In genomic region chr1:109866071-109866470, GRCh38 we compare ENCODE assay signal across 27 cellular contexts. TPM values are rescaled to one million over a fixed set of nuclear protein-coding genes. Genes with fewer than 3 reads are reported as not detected.
A peak's percentile ranks its signal among the peaks of the same experiment; 100 is the strongest.
DNase-seq lines count a peak whose midpoint lies in the region; ATAC-seq, FAIRE-seq and TF ChIP-seq lines count a peak whose summit lies in the region.
"Had no signal": no experiment of that assay in that cellular context is flagged by ENCODE, and none has a peak within 500 bp of the region (broad histone marks: within the 10 kb centered on the region; RNA-seq: fewer than 3 reads in every experiment).

No MANE protein-coding gene starts in this region.

- peak; percentile 38 for ATAC-seq in activated T-helper 17 cell treated with anti-CD3 and anti-CD28 coated beads, Interleukin-2, amount 50 U/mL, for 72 hours (replicated peaks)
- ATAC-seq: GM12878 had no signal

- TF ChIP-seq CTCF in osteoblast (IDR thresholded peaks at IDR 0.05; ENCODE audit: extremely low read depth, low read depth, low read length) = no peak

- FAIRE-seq in urothelium cell line (lab: Jason Lieb, UNC) = peak; percentile 13
- FAIRE-seq: A204.1, GM12878, GM12892, GM18507 had no signal

- no peak overlapping the region for H3K9ac ChIP-seq in GM23248
- H3K9ac ChIP-seq: BLaER1 had no signal

- no peak overlapping the region for H3K4me2 ChIP-seq in GM23248 (ENCODE audit: unreplicated experiment)
- H3K4me2 ChIP-seq in osteoblast (ENCODE audit: insufficient read depth, low read length) = no peak overlapping the region
- H3K4me2 ChIP-seq: BLaER1 had no signal

- no peak overlapping the region for H3K27ac Mint-ChIP-seq in activated T-helper 17 cell treated with anti-CD3 and anti-CD28 coated beads, Interleukin-2, amount 50 U/mL, for 72 hours
- H3K27ac Mint-ChIP-seq: CD14-positive monocyte; CD4-positive, CD25-positive, alpha-beta regulatory T cell had no signal

- 100% methylated on average over 2 of the region's 2 CpGs for WGBS in GM23248 (ENCODE audit: low coverage in 1 of 2, low lambda C conversion rate in 2 of 2, missing lambda C conversion rate in 2 of 2), 2 experiments

- peaks cover 8% of the 10 kb centered on the region for H3K9me3 Mint-ChIP-seq in activated T-helper 17 cell treated with anti-CD3 and anti-CD28 coated beads, Interleukin-2, amount 50 U/mL, for 72 hours
- H3K9me3 Mint-ChIP-seq: CD8-positive, alpha-beta memory T cell had no signal

- H3K79me2 ChIP-seq in GM23248 (ENCODE audit: insufficient read depth) (no peaks in the 10 kb centered on the region), osteoblast (ENCODE audit: insufficient read depth, low read length) (no peaks in the 10 kb centered on the region)

- no peaks in the 10 kb centered on the region for H3K27me3 Mint-ChIP-seq in activated T-helper 17 cell treated with anti-CD3 and anti-CD28 coated beads, Interleukin-2, amount 50 U/mL, for 72 hours
- H3K27me3 Mint-ChIP-seq: CD4-positive, alpha-beta memory T cell; CD4-positive, CD25-positive, alpha-beta regulatory T cell had no signal

- H3K27me3 ChIP-seq in GM23248 (replicated peaks; ENCODE audit: insufficient read depth) (no peaks in the 10 kb centered on the region), osteoblast (ENCODE audit: insufficient read depth, low read length) (no peaks in the 10 kb centered on the region)
- H3K27me3 ChIP-seq: BE2C, BLaER1 had no signal

- no peak for DNase-seq in GM23248
- DNase-seq in osteoblast (ENCODE audit: insufficient read length, low spot score, missing footprints) = no peak
- no peak for DNase-seq in urothelium cell line (ENCODE audit: low spot score)
- DNase-seq in cerebellar cortex (ENCODE audit: low spot score) = no peak
- DNase-seq in HPDE6-E6E7 (ENCODE audit: extremely low spot score) = no peak
- no peak for DNase-seq in T-helper 1 cell
- DNase-seq: 8988T; ACHN; BE2C; C1 segment of cervical spinal cord; CD4-positive, alpha-beta memory T cell; CD4-positive, CD25-positive, alpha-beta regulatory T cell; CD8-positive, alpha-beta memory T cell; COR-L47; DMS 273 treated with DMSO at 0.1 percent for 48 hours; DMS153; DMS53; DMS79; DND-41; GDM1 had no signal

- H2AFZ ChIP-seq in GM23248 (no peak overlapping the region), osteoblast (ENCODE audit: low read length) (no peak overlapping the region)

- no peaks in the 10 kb centered on the region for H3K9me2 ChIP-seq in GM23248 (ENCODE audit: insufficient read depth)

- H3K4me1 Mint-ChIP-seq in activated T-helper 17 cell treated with anti-CD3 and anti-CD28 coated beads, Interleukin-2, amount 50 U/mL, for 72 hours = peaks cover 6% of the 10 kb centered on the region

- H3K36me3 ChIP-seq in GM23248 (ENCODE audit: low read depth) = no peaks in the 10 kb centered on the region
- no peaks in the 10 kb centered on the region for H3K36me3 ChIP-seq in osteoblast (ENCODE audit: insufficient read depth, low read length)
- H3K36me3 ChIP-seq: BE2C, BLaER1 had no signal

- H3K4me1 ChIP-seq in GM23248 (ENCODE audit: insufficient read depth) (peaks cover 30% of the 10 kb centered on the region), osteoblast (ENCODE audit: insufficient read depth, low read length) (peaks cover 30% of the 10 kb centered on the region)
- H3K4me1 ChIP-seq: BE2C, BLaER1 had no signal

- H4K20me1 ChIP-seq in GM23248 (ENCODE audit: insufficient read depth) (no peaks in the 10 kb centered on the region), osteoblast (ENCODE audit: insufficient read depth, low read length) (no peaks in the 10 kb centered on the region)
- H4K20me1 ChIP-seq: BLaER1 had no signal

- no peak overlapping the region for H3K4me3 ChIP-seq in GM23248
- no peak overlapping the region for H3K4me3 ChIP-seq in osteoblast (ENCODE audit: insufficient read depth, low read length)
- H3K4me3 ChIP-seq: BLaER1, GM12878 had no signal

- in situ Hi-C loops in GM23248 (cut with MboI) = no loop called here

- H3F3A ChIP-seq in GM23248 (ENCODE audit: insufficient read depth) = peaks cover 27% of the 10 kb centered on the region

- H3K4me3 Mint-ChIP-seq in activated T-helper 17 cell treated with anti-CD3 and anti-CD28 coated beads, Interleukin-2, amount 50 U/mL, for 72 hours = no peak overlapping the region
- H3K4me3 Mint-ChIP-seq: CD14-positive monocyte; CD4-positive, alpha-beta memory T cell; CD4-positive, CD25-positive, alpha-beta regulatory T cell; CD8-positive, alpha-beta memory T cell had no signal

- no peaks in the 10 kb centered on the region for H3K36me3 Mint-ChIP-seq in activated T-helper 17 cell treated with anti-CD3 and anti-CD28 coated beads, Interleukin-2, amount 50 U/mL, for 72 hours (ENCODE audit: low read depth)
- H3K36me3 Mint-ChIP-seq: CD14-positive monocyte; CD4-positive, CD25-positive, alpha-beta regulatory T cell; CD8-positive, alpha-beta memory T cell had no signal

- H3K27ac ChIP-seq in GM23248 (peak overlapping the region; percentile 62; the same call in 1 of the 2 replicates), osteoblast (ENCODE audit: low read depth, low read length) (peak overlapping the region; percentile 81)
- H3K27ac ChIP-seq: BLaER1 had no signal

- H3K9me3 ChIP-seq in GM23248 (ENCODE audit: low read depth) = no peaks in the 10 kb centered on the region
- no peaks in the 10 kb centered on the region for H3K9me3 ChIP-seq in osteoblast (ENCODE audit: low read depth, low read length)

RNA-seq across cellular contexts. Expression of gene CSF1, which starts 44.6 kb away (rescaled TPM):
- 60.0 and 87.0 TPM in 2 replicates for total RNA-seq in GM23248 (2014; rRNA removed; shearing (Covaris generic))
- 65.3 and 67.9 TPM in 2 replicates for polyA plus RNA-seq in GM23248 (2016; fragmentation: Nextera tagmentation; extraction: Ambion mirVana)
- 10 to 100 TPM; 46.8 to 95.4 TPM for total RNA-seq in activated T-helper 17 cell treated with anti-CD3 and anti-CD28 coated beads, Interleukin-2, amount 50 U/mL, for 72 hours
- total RNA-seq in osteoblast = 38.0 and 53.9 TPM in 2 replicates
